Comparison of ENCODE assay signal across 8 cellular contexts in the genomic region with DNA sequence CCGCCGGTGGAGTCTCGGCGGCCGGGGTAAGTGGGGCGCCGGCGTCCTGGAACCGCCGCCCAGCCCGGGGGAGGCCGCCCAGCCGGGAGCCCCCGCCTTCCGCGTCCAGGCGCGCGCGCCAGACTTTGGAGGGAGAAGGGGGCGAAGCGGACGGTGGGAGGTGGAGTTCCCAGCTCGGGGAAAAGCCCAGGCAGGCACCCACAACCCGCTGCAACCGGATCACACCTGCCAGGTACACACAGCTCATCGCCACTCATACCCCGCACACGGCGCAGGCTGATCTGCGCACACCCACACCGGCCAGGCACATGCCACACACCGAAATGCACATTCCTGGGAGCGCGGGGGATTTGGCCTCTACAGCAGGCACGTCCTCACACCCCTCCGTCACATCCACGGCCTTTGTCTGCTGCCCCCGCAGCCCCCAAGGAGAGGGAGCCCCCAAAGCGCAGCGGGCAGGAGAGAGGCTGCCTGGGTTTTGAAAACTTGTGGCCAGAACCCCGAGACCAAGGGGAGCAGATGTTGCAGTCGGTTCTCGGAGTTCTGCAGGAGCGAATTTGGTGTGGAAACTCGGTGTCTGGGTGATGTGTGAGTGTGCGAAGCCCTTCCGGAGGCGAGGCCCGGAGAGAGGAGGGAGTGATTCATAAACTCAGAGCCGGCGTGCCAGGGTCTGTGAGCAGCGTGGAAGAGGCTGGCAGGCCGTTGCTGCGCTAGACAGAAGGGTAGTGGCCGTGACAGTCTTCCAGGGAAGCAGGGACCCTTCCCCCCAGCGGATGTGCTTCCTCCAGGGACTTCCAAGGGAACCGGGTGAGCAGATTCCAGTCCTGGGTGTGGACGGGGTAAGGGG. TPM values are rescaled to one million over a fixed set of nuclear protein-coding genes. Genes with fewer than 3 reads are reported as not detected.
A peak's percentile ranks its signal among the peaks of the same experiment; 100 is the strongest.
DNase-seq lines count a peak whose midpoint lies in the region; ATAC-seq and TF ChIP-seq lines count a peak whose summit lies in the region.

No MANE protein-coding gene starts in this region.

- H3K4me3 ChIP-seq in SK-N-MC: peak overlapping the region; percentile 84
- H3K4me3 ChIP-seq in mammary epithelial cell (replicated peaks in 1 of 3; ENCODE audit: insufficient read depth in 1 of 3, low read depth in 2 of 3, low read length in 3 of 3): peak overlapping the region; percentile 73 to 85 (median 80)

- H3K79me2 ChIP-seq in mammary epithelial cell (ENCODE audit: insufficient read depth, low read length): peaks cover 60% of the 10 kb centered on the region

- peak overlapping the region; percentile 70 for H2AFZ ChIP-seq in mammary epithelial cell (ENCODE audit: low read depth, low read length)

- peak overlapping the region; percentile 70 for H3K9ac ChIP-seq in SK-N-MC (ENCODE audit: insufficient read length)
- peak overlapping the region; percentile 93 for H3K9ac ChIP-seq in mammary epithelial cell (ENCODE audit: insufficient read depth, low read length)

- no peaks in the 10 kb centered on the region for H3K36me3 ChIP-seq in SK-N-MC (ENCODE audit: insufficient read depth, low read length)
- no peaks in the 10 kb centered on the region for H3K36me3 ChIP-seq in mammary epithelial cell (ENCODE audit: insufficient read depth, low read length)

- in situ Hi-C loops in GM13977 (cut with MboI; ENCODE audit: low pct_unique_long_range_greater_than_20kb, low sequenced_read_pairs, unreplicated experiment): no loop called here
- in situ Hi-C loops in mammary epithelial cell (cut with MboI; ENCODE audit: low sequenced_read_pairs in 2 of 2): loop anchor here in 1 of 2 donors (5.0 kb wide), 1 partner anchor 82 kb away; no protein-coding TSS in a partner anchor
- in situ Hi-C loops in G401 (cut with HindIII; ENCODE audit: low sequenced_read_pairs): no loop called here

- ATAC-seq in HG03196 (IDR thresholded peaks at IDR 0.05; ENCODE audit: unreplicated experiment) (no peak), GM19351 (IDR thresholded peaks at IDR 0.05; ENCODE audit: unreplicated experiment) (no peak)

- H3K27ac ChIP-seq in SK-N-MC: no peak overlapping the region
- peak overlapping the region; percentile 91 for H3K27ac ChIP-seq in mammary epithelial cell (ENCODE audit: insufficient read depth, low read depth, low read length)

- H4K20me1 ChIP-seq in mammary epithelial cell (ENCODE audit: insufficient read depth, low read length): no peaks in the 10 kb centered on the region

- BruUV-seq in mammary epithelial cell (replicated peaks; lab: Mats Ljungman, UMichigan): no TSS peak

- WGBS in mammary epithelial cell (ENCODE audit: low coverage, missing lambda C conversion rate): 0% methylated on average over 15 of the region's 59 CpGs

- peaks cover 39% of the 10 kb centered on the region for H3K4me1 ChIP-seq in mammary epithelial cell (ENCODE audit: insufficient read depth, low read length)

- peak overlapping the region; percentile 93 for H3K4me2 ChIP-seq in mammary epithelial cell (ENCODE audit: insufficient read depth, low read depth, low read length)

- H3K9me3 ChIP-seq in SK-N-MC (ENCODE audit: low read depth, low read length) (no peaks in the 10 kb centered on the region), mammary epithelial cell (replicated peaks; ENCODE audit: insufficient read depth, low read length) (no peaks in the 10 kb centered on the region)

- intact Hi-C loops in mammary epithelial cell (cut with micrococcal nuclease): loop anchor here (2.0 to 5.0 kb wide), 2 partner anchors 44 to 372 kb away; no protein-coding TSS in a partner anchor

- dilution Hi-C loops in mammary epithelial cell (cut with HindIII; ENCODE audit: low sequenced_read_pairs): loop anchor here (25.0 kb wide), 1 partner anchor 372 kb away; no protein-coding TSS in a partner anchor

- TF ChIP-seq CTCF in GM13977 (IDR thresholded peaks at IDR 0.05; ENCODE audit: extremely low read depth, insufficient read depth, missing control alignments): no peak
- TF ChIP-seq CTCF in mammary epithelial cell (conservative IDR thresholded peaks at IDR 0.05 in 1 of 2, IDR thresholded peaks at IDR 0.05 in 1 of 2; ENCODE audit: extremely low read depth in 1 of 2, insufficient read depth in 1 of 2, low read depth in 1 of 2, low read length in 2 of 2): no peak

- DNase-seq in GM13977 (ENCODE audit: low spot score) (peak; percentile 15), SK-N-MC (ENCODE audit: low read depth, low spot score) (no peak), mammary epithelial cell (peak; percentile 82), kidney tubule cell (ENCODE audit: low spot score) (peak; percentile 92), G401 (ENCODE audit: low spot score) (no peak)
- DNase-seq in stimulated activated CD4-positive, alpha-beta T cell treated with anti-CD3 and anti-CD28 coated beads, Interleukin-15, amount 100 ng/mL, for 48 hours (ENCODE audit: low read depth in 2 of 2): peak; percentile 38 to 46

- CTCF ChIA-PET in mammary epithelial cell (lab: Charles Lee; ENCODE audit: low non-redundant PET): interaction anchor here (0.6 kb wide), 1 partner anchor 12 kb away, joined by 3 read pairs; no protein-coding TSS in a partner anchor

- H3K27me3 ChIP-seq in mammary epithelial cell (ENCODE audit: insufficient read depth, low read length): no peaks in the 10 kb centered on the region

RNA-seq across cellular contexts. Expression of gene CHST3, which starts 0.7 kb away (rescaled TPM):
- 10 to 100 TPM; 32.4 to 85.0 TPM for total RNA-seq in mammary epithelial cell
- 18.1 TPM for polyA plus RNA-seq in mammary epithelial cell
- 35.7 TPM for polyA minus RNA-seq in mammary epithelial cell
- total RNA-seq in G401 (2014; rRNA removed; shearing (Covaris generic)): 26.6 and 29.9 TPM in 2 replicates

Comparison
In these comparisons a context has a peak if more than half of its experiments do, and no peak if none do; other contexts are left out.
1. DNase-seq: peak in GM13977 (single experiment), mammary epithelial cell (single experiment), kidney tubule cell (single experiment) and stimulated activated CD4-positive, alpha-beta T cell treated with anti-CD3 and anti-CD28 coated beads, Interleukin-15, amount 100 ng/mL, for 48 hours (2 of 2); none in SK-N-MC (single experiment) and G401 (single experiment).